In the genomic region with DNA sequence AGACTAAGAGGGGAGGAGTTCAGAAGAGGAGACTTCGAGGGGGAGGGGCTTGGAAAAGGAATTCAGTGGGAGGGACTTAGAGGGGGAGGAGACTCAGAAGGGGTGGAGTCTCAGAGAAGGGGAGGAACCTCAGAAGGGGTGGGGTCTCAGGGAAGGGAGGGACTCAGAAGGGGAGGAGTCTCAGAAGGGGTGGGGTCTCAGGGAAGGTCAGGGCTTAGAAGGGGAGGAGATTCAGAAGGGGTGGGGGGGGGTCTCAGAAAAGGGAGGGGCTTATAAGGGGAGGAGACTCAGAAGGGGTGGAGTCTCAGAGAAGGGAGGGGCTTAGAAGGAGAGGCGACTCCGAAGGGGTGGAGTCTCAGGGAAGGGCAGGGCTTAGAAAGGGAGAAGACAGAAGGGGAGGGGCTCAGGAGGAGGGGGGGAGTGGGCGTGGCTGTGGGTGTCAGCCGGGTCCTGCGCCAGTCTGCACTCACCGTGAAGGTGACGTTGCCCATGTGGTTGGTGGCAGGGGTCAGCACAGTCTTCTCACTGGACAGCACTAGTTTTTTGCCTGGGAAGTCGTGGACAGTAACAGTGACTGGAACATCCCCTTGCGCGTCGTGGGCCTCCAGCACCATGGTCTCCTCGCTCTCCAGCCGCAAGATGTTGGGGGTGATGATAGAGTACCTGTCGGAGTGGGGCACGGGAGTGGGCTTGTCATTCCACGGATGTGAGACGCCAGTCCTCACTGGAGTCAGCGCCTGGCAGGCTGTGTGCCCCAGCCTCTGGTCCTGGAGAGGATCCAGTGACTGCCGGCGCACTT, we compare ENCODE assay signal across 1 cellular context.
TF ChIP-seq lines count a peak whose summit lies in the region.

No MANE protein-coding gene starts in this region.

TF ChIP-seq in HepG2, 621 proteins besides CTCF, POLR2A, EP300 and RAD21 (continued from another document and continues in another):
- TF ChIP-seq, protein P1, sequence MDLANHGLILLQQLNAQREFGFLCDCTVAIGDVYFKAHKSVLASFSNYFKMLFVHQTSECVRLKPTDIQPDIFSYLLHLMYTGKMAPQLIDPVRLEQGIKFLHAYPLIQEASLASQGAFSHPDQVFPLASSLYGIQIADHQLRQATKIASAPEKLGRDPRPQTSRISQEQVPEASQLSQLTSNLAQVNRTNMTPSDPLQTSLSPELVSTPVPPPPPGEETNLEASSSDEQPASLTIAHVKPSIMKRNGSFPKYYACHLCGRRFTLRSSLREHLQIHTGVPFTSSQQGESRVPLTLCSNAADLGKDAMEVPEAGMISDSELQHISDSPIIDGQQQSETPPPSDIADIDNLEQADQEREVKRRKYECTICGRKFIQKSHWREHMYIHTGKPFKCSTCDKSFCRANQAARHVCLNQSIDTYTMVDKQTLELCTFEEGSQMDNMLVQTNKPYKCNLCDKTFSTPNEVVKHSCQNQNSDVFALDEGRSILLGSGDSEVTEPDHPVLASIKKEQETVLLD (CRISPR knock-in tag; IDR thresholded peaks at IDR 0.05; ENCODE audit: low read depth), result no peak
- TF ChIP-seq CHD4 (IDR thresholded peaks at IDR 0.05; ENCODE audit: borderline replicate concordance, low read length), result no peak
- TF ChIP-seq KAT7 (CRISPR knock-in tag; IDR thresholded peaks at IDR 0.05; ENCODE audit: borderline replicate concordance), result peak; percentile 71; the same call in 1 of the 2 replicates
- TF ChIP-seq, protein P2, sequence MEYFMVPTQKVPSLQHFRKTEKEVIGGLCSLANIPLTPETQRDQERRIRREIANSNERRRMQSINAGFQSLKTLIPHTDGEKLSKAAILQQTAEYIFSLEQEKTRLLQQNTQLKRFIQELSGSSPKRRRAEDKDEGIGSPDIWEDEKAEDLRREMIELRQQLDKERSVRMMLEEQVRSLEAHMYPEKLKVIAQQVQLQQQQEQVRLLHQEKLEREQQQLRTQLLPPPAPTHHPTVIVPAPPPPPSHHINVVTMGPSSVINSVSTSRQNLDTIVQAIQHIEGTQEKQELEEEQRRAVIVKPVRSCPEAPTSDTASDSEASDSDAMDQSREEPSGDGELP (IDR thresholded peaks at IDR 0.05; ENCODE audit: borderline replicate concordance, low read depth), result peak; percentile 25; the same call in 1 of the 2 replicates
- peak; percentile 32; the same call in 1 of the 2 replicates for TF ChIP-seq KMT2A (CRISPR knock-in tag; IDR thresholded peaks at IDR 0.05)
- peak; percentile 17; the same call in 1 of the 2 replicates for TF ChIP-seq ZNF580 (CRISPR knock-in tag; IDR thresholded peaks at IDR 0.05; ENCODE audit: borderline replicate concordance, low read depth)
- TF ChIP-seq TEAD3 (CRISPR knock-in tag; optimal IDR thresholded peaks at IDR 0.05; ENCODE audit: borderline replicate concordance), result peak; percentile 51
- TF ChIP-seq ZZZ3 (CRISPR knock-in tag; IDR thresholded peaks at IDR 0.05; ENCODE audit: borderline replicate concordance), result no peak
- TF ChIP-seq SP1 (IDR thresholded peaks at IDR 0.05), result no peak
- TF ChIP-seq SP1 (CRISPR knock-in tag; IDR thresholded peaks at IDR 0.05), result peak; percentile 92
- peak; percentile 27 for TF ChIP-seq TBL1XR1 (IDR thresholded peaks at IDR 0.05; ENCODE audit: borderline replicate concordance, low read length, partially characterized antibody)
- peak; percentile 45 for TF ChIP-seq RARA (CRISPR knock-in tag; IDR thresholded peaks at IDR 0.05)
- 0 out of 2 replicates have a peak, but pooled peaks have one; percentile 60 for TF ChIP-seq CSRNP1 (CRISPR knock-in tag; IDR thresholded peaks at IDR 0.05)
- no peak for TF ChIP-seq FOXO4 (CRISPR knock-in tag; conservative IDR thresholded peaks at IDR 0.05)
- TF ChIP-seq ELF4 (CRISPR knock-in tag; IDR thresholded peaks at IDR 0.05; ENCODE audit: borderline replicate concordance), result no peak
- TF ChIP-seq ZNF326 (CRISPR knock-in tag; IDR thresholded peaks at IDR 0.05; ENCODE audit: borderline replicate concordance), result no peak
- TF ChIP-seq RBFOX2 (IDR thresholded peaks at IDR 0.05; ENCODE audit: low read depth, low read length), result peak; percentile 92
- peak; percentile 74 for TF ChIP-seq SP5 (CRISPR knock-in tag; IDR thresholded peaks at IDR 0.05; ENCODE audit: borderline replicate concordance, low read depth)
- no peak for TF ChIP-seq BATF2 (CRISPR knock-in tag; IDR thresholded peaks at IDR 0.05)
- TF ChIP-seq HDAC6 (IDR thresholded peaks at IDR 0.05; ENCODE audit: low read depth, low read length), result no peak
- peak; percentile 81 for TF ChIP-seq RBM22 (optimal IDR thresholded peaks at IDR 0.05; ENCODE audit: low read length)
- 0 out of 2 replicates have a peak, but pooled peaks have one; percentile 68 for TF ChIP-seq DNMT1 (CRISPR knock-in tag; IDR thresholded peaks at IDR 0.05)
- TF ChIP-seq, protein P3, sequence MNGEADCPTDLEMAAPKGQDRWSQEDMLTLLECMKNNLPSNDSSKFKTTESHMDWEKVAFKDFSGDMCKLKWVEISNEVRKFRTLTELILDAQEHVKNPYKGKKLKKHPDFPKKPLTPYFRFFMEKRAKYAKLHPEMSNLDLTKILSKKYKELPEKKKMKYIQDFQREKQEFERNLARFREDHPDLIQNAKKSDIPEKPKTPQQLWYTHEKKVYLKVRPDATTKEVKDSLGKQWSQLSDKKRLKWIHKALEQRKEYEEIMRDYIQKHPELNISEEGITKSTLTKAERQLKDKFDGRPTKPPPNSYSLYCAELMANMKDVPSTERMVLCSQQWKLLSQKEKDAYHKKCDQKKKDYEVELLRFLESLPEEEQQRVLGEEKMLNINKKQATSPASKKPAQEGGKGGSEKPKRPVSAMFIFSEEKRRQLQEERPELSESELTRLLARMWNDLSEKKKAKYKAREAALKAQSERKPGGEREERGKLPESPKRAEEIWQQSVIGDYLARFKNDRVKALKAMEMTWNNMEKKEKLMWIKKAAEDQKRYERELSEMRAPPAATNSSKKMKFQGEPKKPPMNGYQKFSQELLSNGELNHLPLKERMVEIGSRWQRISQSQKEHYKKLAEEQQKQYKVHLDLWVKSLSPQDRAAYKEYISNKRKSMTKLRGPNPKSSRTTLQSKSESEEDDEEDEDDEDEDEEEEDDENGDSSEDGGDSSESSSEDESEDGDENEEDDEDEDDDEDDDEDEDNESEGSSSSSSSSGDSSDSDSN (CRISPR knock-in tag; IDR thresholded peaks at IDR 0.05), result peak; percentile 43; the same call in 1 of the 2 replicates
- no peak for TF ChIP-seq ZFP41 (CRISPR knock-in tag; IDR thresholded peaks at IDR 0.05; ENCODE audit: borderline replicate concordance)
- TF ChIP-seq ZNF335 (CRISPR knock-in tag; IDR thresholded peaks at IDR 0.05), result no peak
- peak; percentile 71 for TF ChIP-seq CREB1 (IDR thresholded peaks at IDR 0.05)
- peak; percentile 43; the same call in 1 of the 2 replicates for TF ChIP-seq CREB1 (CRISPR knock-in tag; IDR thresholded peaks at IDR 0.05)
- no peak for TF ChIP-seq DNMT3B (CRISPR knock-in tag; conservative IDR thresholded peaks at IDR 0.05)
- no peak for TF ChIP-seq ZBTB4 (CRISPR knock-in tag; IDR thresholded peaks at IDR 0.05; ENCODE audit: borderline replicate concordance)
- peak; percentile 79 for TF ChIP-seq TAF1 (CRISPR knock-in tag; IDR thresholded peaks at IDR 0.05)
- TF ChIP-seq KLF15 (CRISPR knock-in tag; IDR thresholded peaks at IDR 0.05; ENCODE audit: borderline replicate concordance), result peak; percentile 46; the same call in 1 of the 2 replicates
- TF ChIP-seq, protein P4, sequence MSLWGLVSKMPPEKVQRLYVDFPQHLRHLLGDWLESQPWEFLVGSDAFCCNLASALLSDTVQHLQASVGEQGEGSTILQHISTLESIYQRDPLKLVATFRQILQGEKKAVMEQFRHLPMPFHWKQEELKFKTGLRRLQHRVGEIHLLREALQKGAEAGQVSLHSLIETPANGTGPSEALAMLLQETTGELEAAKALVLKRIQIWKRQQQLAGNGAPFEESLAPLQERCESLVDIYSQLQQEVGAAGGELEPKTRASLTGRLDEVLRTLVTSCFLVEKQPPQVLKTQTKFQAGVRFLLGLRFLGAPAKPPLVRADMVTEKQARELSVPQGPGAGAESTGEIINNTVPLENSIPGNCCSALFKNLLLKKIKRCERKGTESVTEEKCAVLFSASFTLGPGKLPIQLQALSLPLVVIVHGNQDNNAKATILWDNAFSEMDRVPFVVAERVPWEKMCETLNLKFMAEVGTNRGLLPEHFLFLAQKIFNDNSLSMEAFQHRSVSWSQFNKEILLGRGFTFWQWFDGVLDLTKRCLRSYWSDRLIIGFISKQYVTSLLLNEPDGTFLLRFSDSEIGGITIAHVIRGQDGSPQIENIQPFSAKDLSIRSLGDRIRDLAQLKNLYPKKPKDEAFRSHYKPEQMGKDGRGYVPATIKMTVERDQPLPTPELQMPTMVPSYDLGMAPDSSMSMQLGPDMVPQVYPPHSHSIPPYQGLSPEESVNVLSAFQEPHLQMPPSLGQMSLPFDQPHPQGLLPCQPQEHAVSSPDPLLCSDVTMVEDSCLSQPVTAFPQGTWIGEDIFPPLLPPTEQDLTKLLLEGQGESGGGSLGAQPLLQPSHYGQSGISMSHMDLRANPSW (CRISPR knock-in tag; IDR thresholded peaks at IDR 0.05; ENCODE audit: borderline replicate concordance), result no peak
- no peak for TF ChIP-seq ZNF382 (CRISPR knock-in tag; IDR thresholded peaks at IDR 0.05; ENCODE audit: borderline replicate concordance)
- no peak for TF ChIP-seq RELA (CRISPR knock-in tag; IDR thresholded peaks at IDR 0.05)
- TF ChIP-seq, protein P5, sequence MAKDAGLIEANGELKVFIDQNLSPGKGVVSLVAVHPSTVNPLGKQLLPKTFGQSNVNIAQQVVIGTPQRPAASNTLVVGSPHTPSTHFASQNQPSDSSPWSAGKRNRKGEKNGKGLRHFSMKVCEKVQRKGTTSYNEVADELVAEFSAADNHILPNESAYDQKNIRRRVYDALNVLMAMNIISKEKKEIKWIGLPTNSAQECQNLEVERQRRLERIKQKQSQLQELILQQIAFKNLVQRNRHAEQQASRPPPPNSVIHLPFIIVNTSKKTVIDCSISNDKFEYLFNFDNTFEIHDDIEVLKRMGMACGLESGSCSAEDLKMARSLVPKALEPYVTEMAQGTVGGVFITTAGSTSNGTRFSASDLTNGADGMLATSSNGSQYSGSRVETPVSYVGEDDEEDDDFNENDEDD (CRISPR knock-in tag; IDR thresholded peaks at IDR 0.05; ENCODE audit: borderline replicate concordance), result no peak
- peak; percentile 74; the same call in 1 of the 2 replicates for TF ChIP-seq SAFB2 (CRISPR knock-in tag; IDR thresholded peaks at IDR 0.05; ENCODE audit: borderline replicate concordance, low read depth)
- no peak for TF ChIP-seq ARHGAP35 (CRISPR knock-in tag; IDR thresholded peaks at IDR 0.05; ENCODE audit: borderline replicate concordance)
- no peak for TF ChIP-seq SNAI1 (CRISPR knock-in tag; IDR thresholded peaks at IDR 0.05; ENCODE audit: borderline replicate concordance)
